ENCODE assay signal across 8 cellular contexts in genomic region chr14:105091335-105092123, GRCh38. TPM values are rescaled to one million over a fixed set of nuclear protein-coding genes. Genes with fewer than 3 reads are reported as not detected.
DNase-seq lines count a peak whose midpoint lies in the region; ATAC-seq and TF ChIP-seq lines count a peak whose summit lies in the region.

No MANE protein-coding gene starts in this region.

- in situ Hi-C loops in G401 (cut with HindIII; ENCODE audit: low sequenced_read_pairs) = no loop called here
- in situ Hi-C loops in KBM-7 (cut with MboI; ENCODE audit: low pct_unique_long_range_greater_than_20kb, low sequenced_read_pairs) = no loop called here

- TF ChIP-seq CTCF in retinal pigment epithelial cell (conservative IDR thresholded peaks at IDR 0.05; ENCODE audit: low read depth, low read length) = no peak

- DNase-seq in G401 (ENCODE audit: low spot score) (peak; percentile 46), RPMI7951 (ENCODE audit: low read depth) (peak; percentile 77), Right ventricle myocardium inferior (ENCODE audit: missing footprints) (peak; percentile 88), retinal pigment epithelial cell (ENCODE audit: low read depth) (peak; percentile 66), KBM-7 (no peak), NK-92 (lab: John Stamatoyannopoulos, UW; ENCODE audit: unreplicated experiment) (no peak)
- DNase-seq in activated CD4-positive, alpha-beta T cell treated with anti-CD3 and anti-CD28 coated beads, Interleukin-2, amount 50 U/mL, for 1 hour = no peak

- ATAC-seq in Right ventricle myocardium inferior = peak; percentile 47
- ATAC-seq in HG02642 (IDR thresholded peaks at IDR 0.05; ENCODE audit: poor library complexity, unreplicated experiment) = no peak

- intact Hi-C loops in Right ventricle myocardium inferior (cut with DNase I) = loop anchor here (2.0 to 10.0 kb wide), 7 partner anchors 61 to 383 kb away; partner anchors contain the start of genes CDCA4, CRIP2 and JAG2

- no peak overlapping the region for H3K4me3 ChIP-seq in retinal pigment epithelial cell (ENCODE audit: low read length)

RNA-seq across cellular contexts. Expression of gene GPR132, which starts 26.3 kb away (rescaled TPM):
- total RNA-seq in G401 (2014; rRNA removed; shearing (Covaris generic)) = 0.43 TPM in 1 of 2 replicates, not detected in the other
- total RNA-seq in RPMI7951 (2014; rRNA removed; shearing (Covaris generic)) = under 0.01 TPM in 1 of 2 replicates, not detected in the other
- 0.89 TPM for total RNA-seq in Right ventricle myocardium inferior

Comparison
In these comparisons a context has a peak if more than half of its experiments do, and no peak if none do; other contexts are left out.
1. DNase-seq: peak in G401 (single experiment), RPMI7951 (single experiment), Right ventricle myocardium inferior (single experiment) and retinal pigment epithelial cell (single experiment); none in KBM-7 (single experiment), NK-92 (single experiment) and activated CD4-positive, alpha-beta T cell treated with anti-CD3 and anti-CD28 coated beads, Interleukin-2, amount 50 U/mL, for 1 hour (single experiment).